ENCODE assay signal across 12 cellular contexts in the genomic region with DNA sequence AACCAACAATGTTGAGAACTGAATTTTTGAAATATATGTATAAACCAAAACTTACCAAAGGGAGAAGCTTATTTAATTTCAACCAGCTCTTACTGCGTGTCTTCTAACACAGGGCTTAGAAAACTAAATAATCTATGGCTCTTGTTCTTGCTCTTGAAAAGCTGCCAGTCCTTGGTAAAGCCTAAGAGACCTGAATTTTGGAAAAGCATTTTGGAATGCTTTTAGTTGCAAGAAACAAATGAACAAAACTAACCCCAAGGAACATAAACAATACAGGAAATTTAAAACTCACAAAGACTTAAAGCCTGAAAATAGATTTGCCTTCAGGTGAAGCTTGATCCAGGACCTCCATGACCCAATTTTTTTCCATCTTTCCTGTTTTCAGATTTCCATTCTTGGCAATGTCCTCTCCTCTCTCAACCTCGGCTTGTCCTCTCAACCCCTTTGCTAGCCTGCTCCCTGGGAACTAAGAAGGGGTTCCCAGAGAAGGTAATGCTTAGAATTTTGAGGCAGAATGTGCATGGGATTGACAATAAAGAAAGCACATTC.
DNase-seq lines count a peak whose midpoint lies in the region; ATAC-seq, FAIRE-seq and TF ChIP-seq lines count a peak whose summit lies in the region.
"Had no signal": no experiment of that assay in that cellular context is flagged by ENCODE, and none has a peak within 500 bp of the region (broad histone marks: within the 10 kb centered on the region; RNA-seq: fewer than 3 reads in every experiment).

No MANE protein-coding gene starts in this region.

- TF ChIP-seq CTCF in HepG2 (CRISPR knock-in tag; IDR thresholded peaks at IDR 0.05) (no peak), right lobe of liver (IDR thresholded peaks at IDR 0.05) (no peak), breast epithelium (IDR thresholded peaks at IDR 0.05) (no peak)

- H3K9ac ChIP-seq in HepG2 (ENCODE audit: insufficient read depth, low read depth, low read length), result no peak overlapping the region

- H3K27me3 Mint-ChIP-seq in T-helper 17 cell, result peaks cover 28% of the 10 kb centered on the region

- TF ChIP-seq POLR2A in HepG2 (IDR thresholded peaks at IDR 0.05; ENCODE audit: insufficient read depth in 1 of 2, low read depth in 2 of 2, low read length in 2 of 2) (no peak), right lobe of liver (IDR thresholded peaks at IDR 0.05) (no peak), breast epithelium (IDR thresholded peaks at IDR 0.05) (no peak)

- no peak overlapping the region for H2AFZ ChIP-seq in HepG2 (ENCODE audit: low read length)

- intact Hi-C loops in HepG2 (cut with micrococcal nuclease; ENCODE audit: unreplicated experiment) (no loop called here), right lobe of liver (cut with DNase I) (no loop called here), breast epithelium (cut with DNase I; ENCODE audit: low total_unique reads) (no loop called here)

- H3K4me3 ChIP-seq in HepG2 (replicated peaks in 1 of 3; ENCODE audit: insufficient read depth in 1 of 3, low read depth in 2 of 3, low read length in 3 of 3), result no peak overlapping the region
- no peak overlapping the region for H3K4me3 ChIP-seq in right lobe of liver
- H3K4me3 ChIP-seq in breast epithelium, result no peak overlapping the region

- no peaks in the 10 kb centered on the region for H4K20me1 ChIP-seq in HepG2 (ENCODE audit: insufficient read depth, low read length)

- H3K27ac ChIP-seq in HepG2 (ENCODE audit: extremely low read length, insufficient read depth, low read length), result no peak overlapping the region
- H3K27ac ChIP-seq in right lobe of liver, result no peak overlapping the region
- peak overlapping the region in 1 of 2 donors; percentile 67 for H3K27ac ChIP-seq in breast epithelium

- no TSS peak for BruUV-seq in HepG2 (replicated peaks; lab: Mats Ljungman, UMichigan)

- H3K79me2 ChIP-seq in HepG2 (ENCODE audit: insufficient read depth, low read length), result no peaks in the 10 kb centered on the region

- POLR2A ChIA-PET in HepG2 (lab: Yijun Ruan, JAX), result no interaction called here

- in situ Hi-C loops in HepG2 (cut with HindIII; ENCODE audit: extremely low pct_ligation_motif_present, low pct_unique_long_range_greater_than_20kb), result loop anchor here (5.0 kb wide), 1 partner anchor 312 kb away; no protein-coding TSS in a partner anchor

- ATAC-seq in HepG2 (no peak), right lobe of liver (no peak), T-helper 17 cell (no peak)

- H3K4me1 ChIP-seq in HepG2 (ENCODE audit: insufficient read depth, low read length), result peaks cover 13% of the 10 kb centered on the region
- no peaks in the 10 kb centered on the region for H3K4me1 ChIP-seq in right lobe of liver
- peaks cover 0 to 3% of the 10 kb centered on the region in 2 donors for H3K4me1 ChIP-seq in breast epithelium
- H3K4me1 ChIP-seq: BE2C had no signal

- no peak for FAIRE-seq in HepG2 (lab: Jason Lieb, UNC)
- FAIRE-seq: H1 had no signal

- no peak overlapping the region for H3K4me3 Mint-ChIP-seq in T-helper 17 cell
- H3K4me3 Mint-ChIP-seq: IgD-negative memory B cell had no signal

- H3K4me1 Mint-ChIP-seq in T-helper 17 cell, result peaks cover 33% of the 10 kb centered on the region

- H3K27ac Mint-ChIP-seq in T-helper 17 cell, result peak overlapping the region; percentile 82
- H3K27ac Mint-ChIP-seq: IgD-negative memory B cell had no signal

- no peak for TF ChIP-seq EP300 in HepG2 (IDR thresholded peaks at IDR 0.05; ENCODE audit: low read depth in 2 of 2, low read length in 2 of 2)
- TF ChIP-seq EP300 in HepG2 (CRISPR knock-in tag; IDR thresholded peaks at IDR 0.05; ENCODE audit: borderline replicate concordance), result no peak

- H3K36me3 Mint-ChIP-seq in T-helper 17 cell (ENCODE audit: low read depth), result peaks cover 6% of the 10 kb centered on the region
- H3K36me3 Mint-ChIP-seq: IgD-negative memory B cell had no signal

- DNase-seq in HepG2 (ENCODE audit: low spot score) (no peak), right lobe of liver (no peak), T-helper 17 cell (no peak), fibroblast of peridontal ligament (ENCODE audit: extremely low read depth) (peak; percentile 8), breast epithelium (ENCODE audit: low spot score in 2 of 2) (no peak), UCSD-AML1 (lab: John Stamatoyannopoulos, UW; ENCODE audit: unreplicated experiment) (no peak)
- DNase-seq in activated naive CD4-positive, alpha-beta T cell (lab: John Stamatoyannopoulos, UW), result no peak
- DNase-seq: BE2C, NCI-H524 treated with DMSO at 0.1 percent for 48 hours, Right ventricle myocardium superior had no signal

- WGBS in HepG2 (ENCODE audit: low lambda C conversion rate), result 8% methylated on average over 2 of the region's 2 CpGs
- WGBS in right lobe of liver (ENCODE audit: insufficient coverage, low coverage, low lambda C conversion rate, missing lambda C conversion rate), result 51% methylated on average over 2 of the region's 2 CpGs

- CTCF ChIA-PET in HepG2 (lab: Yijun Ruan, JAX; ENCODE audit: low intra/inter-chr PET ratio, low total read pairs), result no interaction called here

- no peak overlapping the region for H3K4me2 ChIP-seq in HepG2 (ENCODE audit: low read depth, low read length)

- H3K9me3 ChIP-seq in HepG2 (ENCODE audit: low read length) (no peaks in the 10 kb centered on the region), right lobe of liver (no peaks in the 10 kb centered on the region), T-helper 17 cell (ENCODE audit: control insufficient read depth, low read length, poor library complexity, severe bottlenecking) (no peaks in the 10 kb centered on the region), breast epithelium (no peaks in the 10 kb centered on the region)
- H3K9me3 ChIP-seq: BE2C had no signal

- TF ChIP-seq RAD21 in HepG2 (CRISPR knock-in tag; IDR thresholded peaks at IDR 0.05), result no peak

- H3K36me3 ChIP-seq in HepG2 (replicated peaks in 1 of 2; ENCODE audit: control insufficient read depth in 1 of 2, insufficient read depth in 2 of 2, low read length in 2 of 2) (no peaks in the 10 kb centered on the region), right lobe of liver (no peaks in the 10 kb centered on the region), breast epithelium (no peaks in the 10 kb centered on the region)
- H3K36me3 ChIP-seq: BE2C had no signal

- H3K27me3 ChIP-seq in HepG2 (ENCODE audit: control insufficient read depth in 1 of 2, insufficient read depth in 2 of 2, low read length in 2 of 2) (peaks cover 2 to 38% of the 10 kb centered on the region in 2 experiments; a peak in 4 of 5 replicates), right lobe of liver (no peaks in the 10 kb centered on the region), breast epithelium (no peaks in the 10 kb centered on the region)

TF ChIP-seq in HepG2, 621 proteins besides CTCF, POLR2A, EP300 and RAD21:
- TF ChIP-seq, protein P1, sequence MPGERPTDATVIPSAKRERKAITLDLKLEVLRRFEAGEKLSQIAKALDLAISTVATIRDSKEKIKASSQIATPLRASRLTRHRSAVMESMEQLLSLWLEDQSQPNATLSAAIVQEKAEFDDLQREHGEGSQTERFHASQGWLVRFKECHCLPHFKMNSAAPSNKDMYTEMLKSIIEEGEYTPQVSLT (CRISPR knock-in tag; IDR thresholded peaks at IDR 0.05; ENCODE audit: borderline replicate concordance, low read depth), result no peak
- peak; percentile 89; the same call in 1 of the 2 replicates for TF ChIP-seq ZNF329 (CRISPR knock-in tag; IDR thresholded peaks at IDR 0.05; ENCODE audit: low read depth)
